Comparison of ENCODE assay signal across 18 cellular contexts in genomic region chr16:63315229-63315628, GRCh38.
DNase-seq lines count a peak whose midpoint lies in the region; ATAC-seq lines count a peak whose summit lies in the region.
"Had no signal": no experiment of that assay in that cellular context is flagged by ENCODE, and none has a peak within 500 bp of the region (broad histone marks: within the 10 kb centered on the region; RNA-seq: fewer than 3 reads in every experiment).

No MANE protein-coding gene starts in this region.

- in situ Hi-C loops in Caki2 (cut with HindIII; ENCODE audit: low pct_unique_long_range_greater_than_20kb, low sequenced_read_pairs), result no loop called here

- H3K9ac ChIP-seq in neuronal stem cell (ENCODE audit: low read depth, low read length, poor library complexity), result no peak overlapping the region
- H3K9ac ChIP-seq: BLaER1 treated with 17β-estradiol and CSF1 and Interleukin-3, amounts not matched to agents 10 nM and 100 nM had no signal

- no peak overlapping the region for H3K18ac ChIP-seq in neuronal stem cell (ENCODE audit: low read length)

- no peak overlapping the region for H3K4me2 ChIP-seq in neuronal stem cell (ENCODE audit: insufficient read depth, low read length, poor library complexity, severe bottlenecking)
- H3K4me2 ChIP-seq: BLaER1 treated with 17β-estradiol and CSF1 and Interleukin-3, amounts not matched to agents 10 nM and 100 nM had no signal

- H3K36me3 ChIP-seq in neuronal stem cell (replicated peaks in 1 of 2; ENCODE audit: control insufficient read depth in 2 of 2, insufficient read depth in 2 of 2, low read length in 2 of 2), result no peaks in the 10 kb centered on the region
- H3K36me3 ChIP-seq: BLaER1 treated with 17β-estradiol and CSF1 and Interleukin-3, amounts not matched to agents 10 nM and 100 nM; HAP-1 had no signal

- no peak overlapping the region for H2BK12ac ChIP-seq in neuronal stem cell (ENCODE audit: low read length)

- no peak overlapping the region for H2AK5ac ChIP-seq in neuronal stem cell (ENCODE audit: low read depth, low read length)

- no peak overlapping the region for H3K4ac ChIP-seq in neuronal stem cell (ENCODE audit: low read length)

- H2BK15ac ChIP-seq in neuronal stem cell (ENCODE audit: low read length), result no peak overlapping the region

- no peak overlapping the region for H2BK120ac ChIP-seq in neuronal stem cell (ENCODE audit: low read depth, low read length)

- peak; percentile 18 for DNase-seq in Caki2 (ENCODE audit: low read depth)
- DNase-seq in HuH-7.5 (ENCODE audit: low spot score), result peak; percentile 3
- DNase-seq in left lobe of liver (ENCODE audit: low spot score), result no peak
- no peak for DNase-seq in neuronal stem cell (ENCODE audit: low spot score)
- DNase-seq in epidermal melanocyte (ENCODE audit: insufficient read length, low spot score), result no peak
- no peak for DNase-seq in NCI-H446 (lab: John Stamatoyannopoulos, UW)
- no peak for DNase-seq in stimulated activated CD4-positive, alpha-beta T cell treated with anti-CD3 and anti-CD28 coated beads, Interleukin-1b, Interleukin-23, amount 100 ng/mL, for 48 hours
- DNase-seq: CD8-positive, alpha-beta memory T cell; DMS79 treated with DMSO at 0.1 percent for 48 hours; NCI-H1105; NCI-H2081; NCI-H2171 treated with DMSO at 0.1 percent for 48 hours; NCI-H774; OCI-M1; SIG-M5 had no signal

- H3K9me3 ChIP-seq in neuronal stem cell (replicated peaks in 1 of 2; ENCODE audit: control insufficient read depth in 2 of 2, insufficient read depth in 1 of 2, low read depth in 1 of 2, low read length in 2 of 2), result no peaks in the 10 kb centered on the region
- H3K9me3 ChIP-seq: BLaER1 treated with 17β-estradiol and CSF1 and Interleukin-3, amounts not matched to agents 10 nM and 100 nM; HAP-1 had no signal

- H4K91ac ChIP-seq in neuronal stem cell (ENCODE audit: low read depth, low read length, poor library complexity), result no peak overlapping the region

- H3K27ac ChIP-seq in neuronal stem cell (replicated peaks; ENCODE audit: low read length), result no peak overlapping the region
- H3K27ac ChIP-seq: BLaER1 treated with 17β-estradiol and CSF1 and Interleukin-3, amounts not matched to agents 10 nM and 100 nM had no signal

- peak; percentile 91 for ATAC-seq in left lobe of liver
- ATAC-seq in GM21786 (IDR thresholded peaks at IDR 0.05; ENCODE audit: unreplicated experiment), result no peak

- no peak overlapping the region for H3K14ac ChIP-seq in neuronal stem cell (ENCODE audit: low read length)

- H3K23ac ChIP-seq in neuronal stem cell (ENCODE audit: low read depth, low read length, poor library complexity), result no peak overlapping the region

- H3K4me1 ChIP-seq in neuronal stem cell (ENCODE audit: control insufficient read depth in 2 of 2, insufficient read depth in 1 of 2, low read depth in 1 of 2, low read length in 2 of 2), result no peaks in the 10 kb centered on the region
- H3K4me1 ChIP-seq: HAP-1 had no signal

- H2AFZ ChIP-seq in neuronal stem cell (ENCODE audit: low read length), result peak overlapping the region; percentile 6

- no peak overlapping the region for H2BK5ac ChIP-seq in neuronal stem cell (ENCODE audit: low read length)

- WGBS in neuronal stem cell (ENCODE audit: extremely low coverage in 2 of 2, insufficient read length in 2 of 2, insufficient replicate concordance in 1 of 2), 2 donors, result no CpG with 5 or more reads among the region's 1 CpG

- no peaks in the 10 kb centered on the region for H3K79me1 ChIP-seq in neuronal stem cell (ENCODE audit: low read depth, low read length)

- H3K4me3 ChIP-seq in neuronal stem cell (ENCODE audit: low read length in 2 of 2), result no peak overlapping the region
- H3K4me3 ChIP-seq: BLaER1 treated with 17β-estradiol and CSF1 and Interleukin-3, amounts not matched to agents 10 nM and 100 nM; HAP-1 had no signal

- H4K8ac ChIP-seq in neuronal stem cell (ENCODE audit: low read depth, low read length), result no peak overlapping the region

- no peaks in the 10 kb centered on the region for H3K27me3 ChIP-seq in neuronal stem cell (ENCODE audit: control insufficient read depth in 3 of 3, insufficient read depth in 3 of 3, low read depth in 1 of 3, low read length in 3 of 3)
- H3K27me3 ChIP-seq: BLaER1 treated with 17β-estradiol and CSF1 and Interleukin-3, amounts not matched to agents 10 nM and 100 nM had no signal

Comparison
In these comparisons a context has a peak if more than half of its experiments do, and no peak if none do; other contexts are left out.
1. DNase-seq: peak in Caki2 (single experiment) and HuH-7.5 (single experiment); none in left lobe of liver (single experiment), neuronal stem cell (single experiment), epidermal melanocyte (single experiment), NCI-H446 (0 of 2) and stimulated activated CD4-positive, alpha-beta T cell treated with anti-CD3 and anti-CD28 coated beads, Interleukin-1b, Interleukin-23, amount 100 ng/mL, for 48 hours (single experiment).